Comparison of ENCODE assay signal across 1 cellular context in genomic region chr19:3533563-3534216, GRCh38.
TF ChIP-seq lines count a peak whose summit lies in the region.

No MANE protein-coding gene starts in this region.

TF ChIP-seq in K562, 482 proteins besides CTCF, POLR2A, EP300 and RAD21:
- TF ChIP-seq KLF1 (tag; IDR thresholded peaks at IDR 0.05), result no peak
- TF ChIP-seq STAT6 (CRISPR knock-in tag; IDR thresholded peaks at IDR 0.05), result no peak
- peak; percentile 80 for TF ChIP-seq ZNF121 (CRISPR knock-in tag; conservative IDR thresholded peaks at IDR 0.05)
- no peak for TF ChIP-seq BACH1 (tag; IDR thresholded peaks at IDR 0.05)
- no peak for TF ChIP-seq SRSF9 (IDR thresholded peaks at IDR 0.05; ENCODE audit: borderline replicate concordance, low read depth, low read length)
- no peak for TF ChIP-seq ZNF655 (CRISPR knock-in tag; IDR thresholded peaks at IDR 0.05)
- no peak for TF ChIP-seq ZNF277 (CRISPR knock-in tag; IDR thresholded peaks at IDR 0.05; ENCODE audit: borderline replicate concordance)
- no peak for TF ChIP-seq MXD1 (CRISPR knock-in tag; IDR thresholded peaks at IDR 0.05; ENCODE audit: borderline replicate concordance, poor library complexity, severe bottlenecking)
- 0 out of 2 replicates have a peak, but pooled peaks have one; percentile 7 for TF ChIP-seq BHLHE40 (IDR thresholded peaks at IDR 0.05; ENCODE audit: low read length)
- TF ChIP-seq FUS (optimal IDR thresholded peaks at IDR 0.05; ENCODE audit: low read depth, low read length), result no peak
- 0 out of 2 replicates have a peak, but pooled peaks have one; percentile 27 for TF ChIP-seq MAX (CRISPR knock-in tag; IDR thresholded peaks at IDR 0.05)
- TF ChIP-seq SRSF1 (IDR thresholded peaks at IDR 0.05; ENCODE audit: low read depth, low read length), result no peak
- no peak for TF ChIP-seq BCOR (IDR thresholded peaks at IDR 0.05)
- TF ChIP-seq CEBPB (tag; IDR thresholded peaks at IDR 0.05), result no peak
- no peak for TF ChIP-seq YY1 (IDR thresholded peaks at IDR 0.05; ENCODE audit: borderline replicate concordance in 1 of 3, control insufficient read depth in 1 of 3, extremely low read depth in 1 of 3, insufficient read depth in 3 of 3, insufficient read length in 1 of 3, insufficient replicate concordance in 2 of 3, low read depth in 1 of 3, low read length in 2 of 3)
- no peak for TF ChIP-seq ZNF316 (IDR thresholded peaks at IDR 0.05)
- no peak for TF ChIP-seq ZNF766 (CRISPR knock-in tag; conservative IDR thresholded peaks at IDR 0.05)
- no peak for TF ChIP-seq NRF1 (conservative IDR thresholded peaks at IDR 0.05 in 1 of 2, IDR thresholded peaks at IDR 0.05 in 1 of 2)
- 0 out of 2 replicates have a peak, but pooled peaks have one; percentile 21 for TF ChIP-seq NFIC (IDR thresholded peaks at IDR 0.05)
- no peak for TF ChIP-seq MYC (IDR thresholded peaks at IDR 0.05; ENCODE audit: low read depth, low read length)
- TF ChIP-seq MYC (CRISPR knock-in tag; IDR thresholded peaks at IDR 0.05; ENCODE audit: borderline replicate concordance, low read depth), result no peak
- no peak for TF ChIP-seq ZNF3 (CRISPR knock-in tag; IDR thresholded peaks at IDR 0.05)
